In genomic region chr4:8110071-8110986, GRCh38 we compare ENCODE assay signal across 9 cellular contexts. TPM values are rescaled to one million over a fixed set of nuclear protein-coding genes. Genes with fewer than 3 reads are reported as not detected.
DNase-seq lines count a peak whose midpoint lies in the region; ATAC-seq and TF ChIP-seq lines count a peak whose summit lies in the region.
"Had no signal": no experiment of that assay in that cellular context is flagged by ENCODE, and none has a peak within 500 bp of the region (broad histone marks: within the 10 kb centered on the region; RNA-seq: fewer than 3 reads in every experiment).

No MANE protein-coding gene starts in this region.

- CTCF ChIA-PET in IMR-90 (lab: Yijun Ruan, JAX): no interaction called here
- CTCF ChIA-PET in CD8-positive, alpha-beta memory T cell (lab: Charles Lee): no interaction called here

- no peak for TF ChIP-seq RAD21 in IMR-90 (IDR thresholded peaks at IDR 0.05; ENCODE audit: low read length)

- H3K18ac ChIP-seq in IMR-90 (ENCODE audit: low read depth, low read length): no peak overlapping the region

- no peak overlapping the region for H3K23ac ChIP-seq in IMR-90 (ENCODE audit: low read depth, low read length)

- H3K4me2 ChIP-seq in IMR-90 (ENCODE audit: low read depth, low read length): no peak overlapping the region

- H3K56ac ChIP-seq in IMR-90 (ENCODE audit: extremely low read depth, insufficient read depth, low read length): no peak overlapping the region

- H4K20me1 ChIP-seq in IMR-90 (ENCODE audit: insufficient read depth, low read length): no peaks in the 10 kb centered on the region

- peak; percentile 31 for DNase-seq in NCI-H82 (lab: John Stamatoyannopoulos, UW)
- no peak for DNase-seq in NCI-H82 treated with DMSO at 0.1 percent for 48 hours (lab: John Stamatoyannopoulos, UW; ENCODE audit: unreplicated experiment)
- no peak for DNase-seq in IMR-90
- DNase-seq in endodermal cell: peak; percentile 96
- peak; percentile 26 for DNase-seq in progenitor cell of endocrine pancreas (ENCODE audit: low spot score, unreplicated experiment)
- DNase-seq in CD8-positive, alpha-beta memory T cell: no peak
- no peak for DNase-seq in MV-4-11 (lab: John Stamatoyannopoulos, UW)
- DNase-seq: MG63 had no signal

- no peak overlapping the region for H2BK120ac ChIP-seq in IMR-90 (ENCODE audit: low read depth, low read length)

- no TSS peak for BruUV-seq in IMR-90 (replicated peaks; lab: Mats Ljungman, UMichigan)

- H3K9me3 Mint-ChIP-seq in endodermal cell: peaks cover 7% of the 10 kb centered on the region
- no peaks in the 10 kb centered on the region for H3K9me3 Mint-ChIP-seq in progenitor cell of endocrine pancreas (ENCODE audit: low read depth)
- no peaks in the 10 kb centered on the region for H3K9me3 Mint-ChIP-seq in CD8-positive, alpha-beta memory T cell

- peaks cover 63% of the 10 kb centered on the region for H3K27me3 ChIP-seq in IMR-90 (ENCODE audit: control insufficient read depth, insufficient read depth, low read length)
- no peaks in the 10 kb centered on the region for H3K27me3 ChIP-seq in endodermal cell (ENCODE audit: control insufficient read depth, insufficient read depth, low read length, poor library complexity, severe bottlenecking)
- no peaks in the 10 kb centered on the region for H3K27me3 ChIP-seq in CD8-positive, alpha-beta memory T cell (ENCODE audit: insufficient read depth, low read length, poor library complexity, severe bottlenecking)
- H3K27me3 ChIP-seq: MG63 had no signal

- TF ChIP-seq POLR2A in IMR-90 (IDR thresholded peaks at IDR 0.05; ENCODE audit: low read depth, low read length): no peak

- H2BK5ac ChIP-seq in IMR-90 (ENCODE audit: low read depth, low read length, poor library complexity, severe bottlenecking): no peak overlapping the region

- H3K36me3 Mint-ChIP-seq in endodermal cell (ENCODE audit: low read depth): no peaks in the 10 kb centered on the region
- peaks cover 2% of the 10 kb centered on the region for H3K36me3 Mint-ChIP-seq in progenitor cell of endocrine pancreas (ENCODE audit: insufficient read depth)
- H3K36me3 Mint-ChIP-seq in CD8-positive, alpha-beta memory T cell: peaks cover 0 to 2% (median 0%) of the 10 kb centered on the region in 3 donors

- no peak overlapping the region for H2AK9ac ChIP-seq in IMR-90 (replicated peaks; ENCODE audit: low read depth, low read length, poor library complexity)

- H3K36me3 ChIP-seq in IMR-90 (ENCODE audit: control insufficient read depth, insufficient read depth, low read length) (no peaks in the 10 kb centered on the region), endodermal cell (ENCODE audit: control insufficient read depth, insufficient read depth, low read length) (no peaks in the 10 kb centered on the region)
- no peaks in the 10 kb centered on the region for H3K36me3 ChIP-seq in CD8-positive, alpha-beta memory T cell (ENCODE audit: insufficient read depth, low read length)
- H3K36me3 ChIP-seq: MG63 had no signal

- dilution Hi-C loops in IMR-90 (cut with HindIII; ENCODE audit: low sequenced_read_pairs, unreplicated experiment): no loop called here

- H2AFZ ChIP-seq in IMR-90 (replicated peaks; ENCODE audit: low read length, poor library complexity): no peak overlapping the region

- no peak overlapping the region for H2BK15ac ChIP-seq in IMR-90 (ENCODE audit: low read depth, low read length)

- H3K27me3 Mint-ChIP-seq in endodermal cell (ENCODE audit: insufficient read depth): no peaks in the 10 kb centered on the region
- H3K27me3 Mint-ChIP-seq in progenitor cell of endocrine pancreas: peaks cover under 1% of the 10 kb centered on the region
- peaks cover 0 to 2% of the 10 kb centered on the region in 2 donors for H3K27me3 Mint-ChIP-seq in CD8-positive, alpha-beta memory T cell

- H3K9me3 ChIP-seq in IMR-90 (ENCODE audit: control insufficient read depth, insufficient read depth, low read length) (peaks cover 8% of the 10 kb centered on the region), endodermal cell (ENCODE audit: control insufficient read depth, low read length) (no peaks in the 10 kb centered on the region)
- no peaks in the 10 kb centered on the region for H3K9me3 ChIP-seq in CD8-positive, alpha-beta memory T cell (ENCODE audit: low read length)
- H3K9me3 ChIP-seq: MG63 had no signal

- no peak overlapping the region for H2BK20ac ChIP-seq in IMR-90 (ENCODE audit: low read depth, low read length)

- H3K4me3 Mint-ChIP-seq in endodermal cell: no peak overlapping the region
- no peak overlapping the region for H3K4me3 Mint-ChIP-seq in progenitor cell of endocrine pancreas (ENCODE audit: low read depth)
- H3K4me3 Mint-ChIP-seq in CD8-positive, alpha-beta memory T cell: no peak overlapping the region

- in situ Hi-C loops in IMR-90 (cut with MboI; ENCODE audit: low sequenced_read_pairs): no loop called here

- intact Hi-C loops in IMR-90 (cut with micrococcal nuclease): no loop called here

- H3K14ac ChIP-seq in IMR-90 (replicated peaks; ENCODE audit: low read depth, low read length): no peak overlapping the region

- no peak overlapping the region for H3K4ac ChIP-seq in IMR-90 (ENCODE audit: low read depth, low read length)

- H3K4me1 Mint-ChIP-seq in endodermal cell: peaks cover 5% of the 10 kb centered on the region
- H3K4me1 Mint-ChIP-seq in progenitor cell of endocrine pancreas (ENCODE audit: low read depth): peaks cover 14% of the 10 kb centered on the region
- peaks cover 4 to 7% (median 7%) of the 10 kb centered on the region in 3 donors for H3K4me1 Mint-ChIP-seq in CD8-positive, alpha-beta memory T cell

- H3K27ac Mint-ChIP-seq in endodermal cell: peak overlapping the region; percentile 91
- H3K27ac Mint-ChIP-seq in progenitor cell of endocrine pancreas: no peak overlapping the region
- H3K27ac Mint-ChIP-seq in CD8-positive, alpha-beta memory T cell: no peak overlapping the region

- POLR2A ChIA-PET in IMR-90 (lab: Charles Lee; ENCODE audit: unreplicated experiment): no interaction called here
- POLR2A ChIA-PET in CD8-positive, alpha-beta memory T cell (lab: Charles Lee): no interaction called here

- no peaks in the 10 kb centered on the region for H3K79me1 ChIP-seq in IMR-90 (ENCODE audit: low read depth in 1 of 2, low read length in 2 of 2)

- no peak overlapping the region for H4K5ac ChIP-seq in IMR-90 (ENCODE audit: low read depth, low read length)

- 42% methylated on average over 8 of the region's 29 CpGs; no CpG with 5 or more reads in 1 of the 2 experiments for WGBS in IMR-90 (ENCODE audit: extremely low coverage in 2 of 2, insufficient read length in 1 of 2), 2 experiments
- 50 to 54% methylated on average over 25 to 29 of the region's 29 CpGs for WGBS in endodermal cell (ENCODE audit: insufficient coverage in 1 of 2, insufficient read length in 1 of 2), 2 experiments

- no peak overlapping the region for H4K8ac ChIP-seq in IMR-90 (ENCODE audit: low read depth in 2 of 2, low read length in 2 of 2)

- H3K9me1 ChIP-seq in IMR-90 (ENCODE audit: insufficient read depth, low read length): no peaks in the 10 kb centered on the region

- H3K9ac ChIP-seq in IMR-90 (ENCODE audit: low read depth, low read length) (no peak overlapping the region), endodermal cell (ENCODE audit: extremely low read depth, low read length, poor library complexity, severe bottlenecking) (no peak overlapping the region)

- H2AK5ac ChIP-seq in IMR-90 (ENCODE audit: low read depth, low read length): no peak overlapping the region

- ATAC-seq in IMR-90 (ENCODE audit: low read depth) (peak; percentile 42), HG03175 (IDR thresholded peaks at IDR 0.05; ENCODE audit: unreplicated experiment) (no peak)

- H3K4me1 ChIP-seq in IMR-90 (ENCODE audit: control insufficient read depth, insufficient read depth, low read length) (no peaks in the 10 kb centered on the region), endodermal cell (ENCODE audit: control insufficient read depth, insufficient read depth, low read length) (no peaks in the 10 kb centered on the region)
- H3K4me1 ChIP-seq in CD8-positive, alpha-beta memory T cell (ENCODE audit: insufficient read depth, low read length): no peaks in the 10 kb centered on the region

- no peak overlapping the region for H4K91ac ChIP-seq in IMR-90 (ENCODE audit: insufficient read depth, low read depth, low read length)

- TF ChIP-seq CTCF in IMR-90 (conservative IDR thresholded peaks at IDR 0.05; ENCODE audit: low read depth, low read length): no peak
- TF ChIP-seq CTCF in endodermal cell (conservative IDR thresholded peaks at IDR 0.05): peak; percentile 80
- peak; percentile 60 for TF ChIP-seq CTCF in progenitor cell of endocrine pancreas (IDR thresholded peaks at IDR 0.05; ENCODE audit: unreplicated experiment)

- H3K27ac ChIP-seq in IMR-90 (ENCODE audit: insufficient read depth, low read length): no peak overlapping the region
- H3K27ac ChIP-seq in endodermal cell (ENCODE audit: low read depth, low read length): no peak overlapping the region
- no peak overlapping the region for H3K27ac ChIP-seq in CD8-positive, alpha-beta memory T cell (ENCODE audit: low read depth, low read length)

- H3K4me3 ChIP-seq in IMR-90 (ENCODE audit: insufficient read depth, low read depth, low read length) (no peak overlapping the region), endodermal cell (ENCODE audit: low read length) (no peak overlapping the region)
- no peak overlapping the region for H3K4me3 ChIP-seq in CD8-positive, alpha-beta memory T cell (ENCODE audit: low read length)
- H3K4me3 ChIP-seq: MG63 had no signal

TF ChIP-seq in IMR-90, 13 proteins besides CTCF, POLR2A, EP300 and RAD21 (continues in another document):
- TF ChIP-seq MAZ (IDR thresholded peaks at IDR 0.05; ENCODE audit: borderline replicate concordance, low read depth, low read length) (no peak), RFX5 (IDR thresholded peaks at IDR 0.05; ENCODE audit: low read depth, low read length) (no peak), RCOR1 (IDR thresholded peaks at IDR 0.05; ENCODE audit: insufficient replicate concordance, low read length) (no peak), SMC3 (IDR thresholded peaks at IDR 0.05; ENCODE audit: low read depth, low read length) (no peak), MAFK (IDR thresholded peaks at IDR 0.05; ENCODE audit: low read depth, low read length) (no peak), CHD1 (IDR thresholded peaks at IDR 0.05; ENCODE audit: low read depth, low read length) (no peak)

RNA-seq across cellular contexts. Expression of gene ABLIM2, which starts 48.3 kb away (rescaled TPM):
- total RNA-seq in IMR-90 (2012; rRNA removed) (under 0.01 TPM in 2 replicates), endodermal cell (1 to 10 TPM in 1 of 2 donors, under 1 TPM in 1; 0.35 to 1.6 TPM), progenitor cell of endocrine pancreas (5.7 and 7.5 TPM in 2 replicates)
- 0.07 and 0.10 TPM in 2 replicates for polyA plus RNA-seq in IMR-90 (2012; rRNA removed)
- polyA plus RNA-seq in IMR-90 (2012; cell fraction: cytosol; rRNA removed): 0.05 and 0.08 TPM in 2 replicates
- polyA plus RNA-seq in IMR-90 (2012; cell fraction: nucleus; rRNA removed; ENCODE audit: low replicate concordance): 0.08 TPM in 2 replicates
- polyA plus RNA-seq in endodermal cell (2013, experiment 1 of 2): 1.4 TPM
- 2.5 TPM for polyA plus RNA-seq in endodermal cell (2013, experiment 2 of 2)
- total RNA-seq in CD8-positive, alpha-beta memory T cell: 1 to 10 TPM in 1 of 2 experiments, under 1 TPM in 1; 0.72 to 1.1 TPM
- 1.2 TPM for polyA plus RNA-seq in CD8-positive, alpha-beta memory T cell

Comparison
In these comparisons a context has a peak if more than half of its experiments do, and no peak if none do; other contexts are left out.
1. DNase-seq: peak in NCI-H82 (single experiment), endodermal cell (single experiment) and progenitor cell of endocrine pancreas (single experiment); none in NCI-H82 treated with DMSO at 0.1 percent for 48 hours (single experiment), IMR-90 (single experiment), CD8-positive, alpha-beta memory T cell (0 of 5) and MV-4-11 (single experiment).